ENCODE assay signal across 22 cellular contexts in genomic region chr3:185915642-185916041, GRCh38. TPM values are rescaled to one million over a fixed set of nuclear protein-coding genes. Genes with fewer than 3 reads are reported as not detected.
DNase-seq lines count a peak whose midpoint lies in the region; ATAC-seq and TF ChIP-seq lines count a peak whose summit lies in the region.
"Had no signal": no experiment of that assay in that cellular context is flagged by ENCODE, and none has a peak within 500 bp of the region (broad histone marks: within the 10 kb centered on the region; RNA-seq: fewer than 3 reads in every experiment).

No MANE protein-coding gene starts in this region.

- H3K27ac ChIP-seq in Karpas-422 (ENCODE audit: low read length) (no peak overlapping the region), ectodermal cell (ENCODE audit: insufficient read depth, low read depth, low read length, poor library complexity, severe bottlenecking) (peak overlapping the region; percentile 27), osteoblast (ENCODE audit: low read depth, low read length) (peak overlapping the region; percentile 19)
- H3K27ac ChIP-seq: body of pancreas, ovary had no signal

- H3K9me3 Mint-ChIP-seq in activated naive CD4-positive, alpha-beta T cell treated with anti-CD3 and anti-CD28 coated beads for 36 hours = no peaks in the 10 kb centered on the region
- H3K9me3 Mint-ChIP-seq: activated CD4-positive, alpha-beta T cell treated with anti-CD3 and anti-CD28 coated beads, Interleukin-2, amount 10 ng/mL, durations not matched to agents 24 days and 14 days; activated naive CD8-positive, alpha-beta T cell treated with anti-CD3 and anti-CD28 coated beads, Interleukin-2, amount 10 ng/mL, durations not matched to agents 7 days and 5 days had no signal

- H3K9me3 ChIP-seq in Karpas-422 (ENCODE audit: low read length) = no peaks in the 10 kb centered on the region
- H3K9me3 ChIP-seq in ectodermal cell (ENCODE audit: control insufficient read depth, low read length) = no peaks in the 10 kb centered on the region
- H3K9me3 ChIP-seq in osteoblast (ENCODE audit: low read depth, low read length) = no peaks in the 10 kb centered on the region
- H3K9me3 ChIP-seq: body of pancreas, ovary had no signal

- no peak overlapping the region for H3K9ac ChIP-seq in Karpas-422 (ENCODE audit: low read length)

- WGBS in ectodermal cell, 2 experiments = 93 to 96% methylated on average over 4 of the region's 4 CpGs

- no peak for ATAC-seq in GM18517 (IDR thresholded peaks at IDR 0.05; ENCODE audit: unreplicated experiment)
- ATAC-seq: body of pancreas, right cardiac atrium had no signal

- H3K4me1 Mint-ChIP-seq in activated naive CD4-positive, alpha-beta T cell treated with anti-CD3 and anti-CD28 coated beads for 36 hours (ENCODE audit: low read depth) = peaks cover 8% of the 10 kb centered on the region

- intact Hi-C loops in activated naive CD4-positive, alpha-beta T cell treated with anti-CD3 and anti-CD28 coated beads for 36 hours (cut with micrococcal nuclease) = loop anchor here (2.0 kb wide), 1 partner anchor 13 kb away; no protein-coding TSS in a partner anchor

- H3K27me3 ChIP-seq in Karpas-422 (ENCODE audit: low read length) = no peaks in the 10 kb centered on the region
- no peaks in the 10 kb centered on the region for H3K27me3 ChIP-seq in ectodermal cell (ENCODE audit: control insufficient read depth, insufficient read depth, low read length, poor library complexity, severe bottlenecking)
- no peaks in the 10 kb centered on the region for H3K27me3 ChIP-seq in osteoblast (ENCODE audit: insufficient read depth, low read length)
- H3K27me3 ChIP-seq: body of pancreas, ovary had no signal

- CTCF ChIA-PET in activated naive CD4-positive, alpha-beta T cell treated with anti-CD3 and anti-CD28 coated beads for 36 hours (lab: Charles Lee) = no interaction called here

- no peak for TF ChIP-seq CTCF in osteoblast (IDR thresholded peaks at IDR 0.05; ENCODE audit: extremely low read depth, low read depth, low read length)

- peaks cover 62% of the 10 kb centered on the region for H4K20me1 ChIP-seq in Karpas-422 (ENCODE audit: insufficient read depth, low read depth, low read length)
- H4K20me1 ChIP-seq in osteoblast (ENCODE audit: insufficient read depth, low read length) = peaks cover 70% of the 10 kb centered on the region

- no peak for DNase-seq in activated naive CD4-positive, alpha-beta T cell treated with anti-CD3 and anti-CD28 coated beads for 36 hours
- no peak for DNase-seq in activated naive CD4-positive, alpha-beta T cell (lab: John Stamatoyannopoulos, UW)
- DNase-seq in Karpas-422 (peak; percentile 39), osteoblast (ENCODE audit: insufficient read length, low spot score, missing footprints) (no peak), iPS-NIHi11 (ENCODE audit: low spot score) (no peak), DMS79 (lab: John Stamatoyannopoulos, UW) (no peak)
- DNase-seq: activated CD4-positive, alpha-beta T cell treated with anti-CD3 and anti-CD28 coated beads, Interleukin-2, amount 10 ng/mL, durations not matched to agents 24 days and 14 days; activated naive CD8-positive, alpha-beta T cell treated with anti-CD3 and anti-CD28 coated beads, Interleukin-2, amount 10 ng/mL, durations not matched to agents 7 days and 5 days; body of pancreas; C1 segment of cervical spinal cord; cortex of kidney; GOT3; KG1; NCI-H1930; NCI-H345; ovary; PC-3; right cardiac atrium; SHP77 treated with DMSO at 0.1 percent for 48 hours; T-helper 1 cell had no signal

- H3K4me1 ChIP-seq in Karpas-422 (ENCODE audit: low read length) (no peaks in the 10 kb centered on the region), ectodermal cell (ENCODE audit: control insufficient read depth, insufficient read depth, low read length) (no peaks in the 10 kb centered on the region), osteoblast (ENCODE audit: insufficient read depth, low read length) (no peaks in the 10 kb centered on the region)
- H3K4me1 ChIP-seq: body of pancreas had no signal

- H2AFZ ChIP-seq in Karpas-422 (ENCODE audit: low read length) = no peak overlapping the region
- no peak overlapping the region for H2AFZ ChIP-seq in osteoblast (ENCODE audit: low read length)

- H3K27ac Mint-ChIP-seq in activated naive CD4-positive, alpha-beta T cell treated with anti-CD3 and anti-CD28 coated beads for 36 hours = peak overlapping the region; percentile 64
- H3K27ac Mint-ChIP-seq: activated CD4-positive, alpha-beta T cell treated with anti-CD3 and anti-CD28 coated beads, Interleukin-2, amount 10 ng/mL, durations not matched to agents 24 days and 14 days; activated naive CD8-positive, alpha-beta T cell treated with anti-CD3 and anti-CD28 coated beads, Interleukin-2, amount 10 ng/mL, durations not matched to agents 7 days and 5 days had no signal

- no peak overlapping the region for H3K4me2 ChIP-seq in Karpas-422 (ENCODE audit: low read depth, low read length, poor library complexity, severe bottlenecking)
- no peak overlapping the region for H3K4me2 ChIP-seq in osteoblast (ENCODE audit: insufficient read depth, low read length)

- no peaks in the 10 kb centered on the region for H3K27me3 Mint-ChIP-seq in activated naive CD4-positive, alpha-beta T cell treated with anti-CD3 and anti-CD28 coated beads for 36 hours (ENCODE audit: low read depth)
- H3K27me3 Mint-ChIP-seq: activated CD4-positive, alpha-beta T cell treated with anti-CD3 and anti-CD28 coated beads, Interleukin-2, amount 10 ng/mL, durations not matched to agents 24 days and 14 days; activated naive CD8-positive, alpha-beta T cell treated with anti-CD3 and anti-CD28 coated beads, Interleukin-2, amount 10 ng/mL, durations not matched to agents 7 days and 5 days had no signal

- H3K79me2 ChIP-seq in Karpas-422 (ENCODE audit: low read length) (no peaks in the 10 kb centered on the region), osteoblast (ENCODE audit: insufficient read depth, low read length) (peaks cover 36% of the 10 kb centered on the region)

- no peak overlapping the region for H3K4me3 Mint-ChIP-seq in activated naive CD4-positive, alpha-beta T cell treated with anti-CD3 and anti-CD28 coated beads for 36 hours
- H3K4me3 Mint-ChIP-seq: activated CD4-positive, alpha-beta T cell treated with anti-CD3 and anti-CD28 coated beads, Interleukin-2, amount 10 ng/mL, durations not matched to agents 24 days and 14 days; activated naive CD8-positive, alpha-beta T cell treated with anti-CD3 and anti-CD28 coated beads, Interleukin-2, amount 10 ng/mL, durations not matched to agents 7 days and 5 days had no signal

- H3K4me3 ChIP-seq in Karpas-422 (ENCODE audit: low read length) (no peak overlapping the region), ectodermal cell (ENCODE audit: insufficient read depth, low read depth, low read length) (no peak overlapping the region), osteoblast (ENCODE audit: insufficient read depth, low read length) (no peak overlapping the region)
- H3K4me3 ChIP-seq: body of pancreas, ovary had no signal

- H3K9me2 ChIP-seq in Karpas-422 (replicated peaks; ENCODE audit: insufficient read depth, low read length) = no peaks in the 10 kb centered on the region

- peaks cover 62% of the 10 kb centered on the region for H3K36me3 ChIP-seq in Karpas-422 (ENCODE audit: insufficient read depth, low read length)
- peaks cover 48% of the 10 kb centered on the region for H3K36me3 ChIP-seq in ectodermal cell (ENCODE audit: control insufficient read depth, insufficient read depth, low read length)
- peaks cover 77% of the 10 kb centered on the region for H3K36me3 ChIP-seq in osteoblast (ENCODE audit: insufficient read depth, low read length)
- H3K36me3 ChIP-seq: ovary had no signal

- peaks cover 52% of the 10 kb centered on the region for H3K36me3 Mint-ChIP-seq in activated naive CD4-positive, alpha-beta T cell treated with anti-CD3 and anti-CD28 coated beads for 36 hours (ENCODE audit: low read depth)

RNA-seq across cellular contexts. Expression of gene TRA2B, which starts 22.2 kb away (rescaled TPM):
- total RNA-seq in activated naive CD4-positive, alpha-beta T cell treated with anti-CD3 and anti-CD28 coated beads for 36 hours = 100 to 1,000 TPM; 172 to 176 TPM
- total RNA-seq in Karpas-422 (2014; rRNA removed; shearing (Covaris generic); ENCODE audit: low replicate concordance) = 328 and 331 TPM in 2 replicates
- 256 TPM for polyA plus RNA-seq in ectodermal cell (2013, experiment 1 of 4)
- 287 TPM for polyA plus RNA-seq in ectodermal cell (2013, experiment 2 of 4)
- 242 TPM for polyA plus RNA-seq in ectodermal cell (2013, experiment 3 of 4)
- polyA plus RNA-seq in ectodermal cell (2013, experiment 4 of 4) = 242 TPM
- total RNA-seq in osteoblast = 95.2 and 111 TPM in 2 replicates
